Comparison of ENCODE assay signal across 17 cellular contexts in genomic region chr4:130478406-130478805, GRCh38.
DNase-seq lines count a peak whose midpoint lies in the region; ATAC-seq and TF ChIP-seq lines count a peak whose summit lies in the region.
"Had no signal": no experiment of that assay in that cellular context is flagged by ENCODE, and none has a peak within 500 bp of the region (broad histone marks: within the 10 kb centered on the region; RNA-seq: fewer than 3 reads in every experiment).

No MANE protein-coding gene starts in this region.

- no peaks in the 10 kb centered on the region for H3K27me3 ChIP-seq in breast epithelium
- H3K27me3 ChIP-seq in brain microvascular endothelial cell (replicated peaks), result no peaks in the 10 kb centered on the region
- no peaks in the 10 kb centered on the region for H3K27me3 ChIP-seq in CD4-positive, alpha-beta memory T cell (ENCODE audit: insufficient read depth, low read length)
- no peaks in the 10 kb centered on the region for H3K27me3 ChIP-seq in heart left ventricle
- H3K27me3 ChIP-seq: neutrophil had no signal

- peak; percentile 75 for DNase-seq in MCF 10A (ENCODE audit: unreplicated experiment)
- DNase-seq in breast epithelium (ENCODE audit: low spot score in 2 of 2), result no peak
- DNase-seq in brain microvascular endothelial cell, result peak; percentile 91
- peak; percentile 12 for DNase-seq in iPS-NIHi7 (ENCODE audit: extremely low spot score)
- no peak for DNase-seq in CD4-positive, alpha-beta memory T cell
- DNase-seq in substantia nigra (lab: John Stamatoyannopoulos, UW), result no peak
- no peak for DNase-seq in heart left ventricle
- DNase-seq in stimulated activated CD4-positive, alpha-beta T cell treated with anti-CD3 and anti-CD28 coated beads, Interleukin-12 subunit alpha, Interleukin-12 subunit beta, amount 100 ng/mL, for 4 hours, result no peak
- DNase-seq: activated naive CD8-positive, alpha-beta T cell treated with anti-CD3 and anti-CD28 coated beads, Interleukin-2, amount 10 ng/mL, durations not matched to agents 7 days and 5 days; DMS 273 treated with DMSO at 0.1 percent for 48 hours; lower lobe of right lung; NCI-H2081 treated with DMSO at 0.1 percent for 48 hours had no signal

- in situ Hi-C loops in brain microvascular endothelial cell (cut with HindIII; ENCODE audit: low pct_ligation_motif_present, low sequenced_read_pairs), result no loop called here

- no peak for ATAC-seq in heart left ventricle
- ATAC-seq: GM12878 had no signal

- H3K36me3 ChIP-seq in breast epithelium, result no peaks in the 10 kb centered on the region
- no peaks in the 10 kb centered on the region for H3K36me3 ChIP-seq in brain microvascular endothelial cell (replicated peaks)
- no peaks in the 10 kb centered on the region for H3K36me3 ChIP-seq in CD4-positive, alpha-beta memory T cell (ENCODE audit: insufficient read depth, low read length)
- H3K36me3 ChIP-seq in heart left ventricle, result no peaks in the 10 kb centered on the region
- H3K36me3 ChIP-seq: lower lobe of right lung, neutrophil, thoracic aorta had no signal

- H3K4me3 ChIP-seq in breast epithelium, result no peak overlapping the region
- no peak overlapping the region for H3K4me3 ChIP-seq in brain microvascular endothelial cell (ENCODE audit: low read depth, low read length)
- H3K4me3 ChIP-seq in CD4-positive, alpha-beta memory T cell (ENCODE audit: low read length in 2 of 2), result no peak overlapping the region
- H3K4me3 ChIP-seq in heart left ventricle, result no peak overlapping the region
- H3K4me3 ChIP-seq: GM12878, lower lobe of right lung, SK-N-MC, thoracic aorta had no signal

- H3K27ac Mint-ChIP-seq in MCF 10A (ENCODE audit: low read depth, unreplicated experiment), result peak overlapping the region; percentile 79
- no peak overlapping the region for H3K27ac Mint-ChIP-seq in CD4-positive, alpha-beta memory T cell
- H3K27ac Mint-ChIP-seq: activated naive CD8-positive, alpha-beta T cell treated with anti-CD3 and anti-CD28 coated beads, Interleukin-2, amount 10 ng/mL, durations not matched to agents 7 days and 5 days; dendritic cell treated with granulocyte-macrophage colony-stimulating factor and Interleukin-4, amounts not matched to agents 40 ng/mL and 50 ng/mL, for 4 days had no signal

- no peaks in the 10 kb centered on the region for H3K36me3 Mint-ChIP-seq in MCF 10A (ENCODE audit: insufficient read depth, unreplicated experiment)
- no peaks in the 10 kb centered on the region for H3K36me3 Mint-ChIP-seq in CD4-positive, alpha-beta memory T cell
- H3K36me3 Mint-ChIP-seq: activated naive CD8-positive, alpha-beta T cell treated with anti-CD3 and anti-CD28 coated beads, Interleukin-2, amount 10 ng/mL, durations not matched to agents 7 days and 5 days had no signal

- intact Hi-C loops in MCF 10A (cut with micrococcal nuclease), result no loop called here
- intact Hi-C loops in breast epithelium (cut with DNase I; ENCODE audit: low total_unique reads), result no loop called here
- intact Hi-C loops in CD4-positive, alpha-beta memory T cell (cut with micrococcal nuclease), result no loop called here
- intact Hi-C loops in heart left ventricle (cut with DNase I), result no loop called here

- H3K27me3 Mint-ChIP-seq in MCF 10A (ENCODE audit: insufficient read depth, unreplicated experiment), result no peaks in the 10 kb centered on the region
- no peaks in the 10 kb centered on the region for H3K27me3 Mint-ChIP-seq in CD4-positive, alpha-beta memory T cell
- H3K27me3 Mint-ChIP-seq: activated naive CD8-positive, alpha-beta T cell treated with anti-CD3 and anti-CD28 coated beads, Interleukin-2, amount 10 ng/mL, durations not matched to agents 7 days and 5 days; dendritic cell treated with granulocyte-macrophage colony-stimulating factor and Interleukin-4, amounts not matched to agents 40 ng/mL and 50 ng/mL, for 4 days had no signal

- no peak for TF ChIP-seq CTCF in MCF 10A (IDR thresholded peaks at IDR 0.05; ENCODE audit: unreplicated experiment)
- TF ChIP-seq CTCF in breast epithelium (IDR thresholded peaks at IDR 0.05), result no peak
- no peak for TF ChIP-seq CTCF in brain microvascular endothelial cell (IDR thresholded peaks at IDR 0.05; ENCODE audit: low read depth, low read length, missing control alignments)
- TF ChIP-seq CTCF in heart left ventricle (IDR thresholded peaks at IDR 0.05), result no peak

- H3K4me3 Mint-ChIP-seq in MCF 10A (ENCODE audit: unreplicated experiment), result no peak overlapping the region
- no peak overlapping the region for H3K4me3 Mint-ChIP-seq in CD4-positive, alpha-beta memory T cell
- H3K4me3 Mint-ChIP-seq: activated naive CD8-positive, alpha-beta T cell treated with anti-CD3 and anti-CD28 coated beads, Interleukin-2, amount 10 ng/mL, durations not matched to agents 7 days and 5 days; dendritic cell treated with granulocyte-macrophage colony-stimulating factor and Interleukin-4, amounts not matched to agents 40 ng/mL and 50 ng/mL, for 4 days had no signal

- peaks cover 17% of the 10 kb centered on the region for H3K4me1 Mint-ChIP-seq in MCF 10A (ENCODE audit: insufficient read depth, unreplicated experiment)
- no peaks in the 10 kb centered on the region for H3K4me1 Mint-ChIP-seq in CD4-positive, alpha-beta memory T cell
- H3K4me1 Mint-ChIP-seq: activated naive CD8-positive, alpha-beta T cell treated with anti-CD3 and anti-CD28 coated beads, Interleukin-2, amount 10 ng/mL, durations not matched to agents 7 days and 5 days had no signal

- CTCF ChIA-PET in MCF 10A (lab: Yijun Ruan, JAX), result interaction anchor here (0.6 to 1.2 kb wide), 3 partner anchors 42 to 84 kb away, joined by 3 to 4 read pairs (median 3); no protein-coding TSS in a partner anchor
- CTCF ChIA-PET in CD4-positive, alpha-beta memory T cell (lab: Charles Lee; ENCODE audit: partially characterized antibody), result no interaction called here

- H3K9me3 ChIP-seq in breast epithelium, result no peaks in the 10 kb centered on the region
- H3K9me3 ChIP-seq in CD4-positive, alpha-beta memory T cell (ENCODE audit: control insufficient read depth in 1 of 2, low read length in 2 of 2), result no peaks in the 10 kb centered on the region
- H3K9me3 ChIP-seq in heart left ventricle, result no peaks in the 10 kb centered on the region
- H3K9me3 ChIP-seq: lower lobe of right lung, neutrophil, thoracic aorta had no signal

- H3K9me3 Mint-ChIP-seq in MCF 10A (ENCODE audit: unreplicated experiment), result no peaks in the 10 kb centered on the region
- H3K9me3 Mint-ChIP-seq in CD4-positive, alpha-beta memory T cell, result peaks cover 0 to 17% (median 4%) of the 10 kb centered on the region in 8 donors
- H3K9me3 Mint-ChIP-seq: dendritic cell treated with granulocyte-macrophage colony-stimulating factor and Interleukin-4, amounts not matched to agents 40 ng/mL and 50 ng/mL, for 4 days had no signal

- no peak overlapping the region for H3K27ac ChIP-seq in breast epithelium
- H3K27ac ChIP-seq in brain microvascular endothelial cell, result peak overlapping the region; percentile 77
- H3K27ac ChIP-seq in CD4-positive, alpha-beta memory T cell (ENCODE audit: low read depth, low read length), result no peak overlapping the region
- no peak overlapping the region for H3K27ac ChIP-seq in substantia nigra (ENCODE audit: low read depth, low read length, poor library complexity, severe bottlenecking)
- no peak overlapping the region for H3K27ac ChIP-seq in heart left ventricle
- H3K27ac ChIP-seq: lower lobe of right lung, neutrophil, SK-N-MC, thoracic aorta had no signal

- H3K4me1 ChIP-seq in breast epithelium (no peaks in the 10 kb centered on the region), heart left ventricle (no peaks in the 10 kb centered on the region)
- no peaks in the 10 kb centered on the region for H3K4me1 ChIP-seq in CD4-positive, alpha-beta memory T cell (ENCODE audit: insufficient read depth, low read length)
- H3K4me1 ChIP-seq: lower lobe of right lung had no signal

- POLR2A ChIA-PET in MCF 10A (lab: Yijun Ruan, JAX), result no interaction called here
- POLR2A ChIA-PET in CD4-positive, alpha-beta memory T cell (lab: Charles Lee; ENCODE audit: partially characterized antibody), result no interaction called here

- no peak for TF ChIP-seq POLR2A in breast epithelium (IDR thresholded peaks at IDR 0.05)
- no peak for TF ChIP-seq POLR2A in heart left ventricle (IDR thresholded peaks at IDR 0.05)

- no TSS peak for BruUV-seq in MCF 10A (replicated peaks; lab: Mats Ljungman, UMichigan)

- 59 to 68% (median 63%) methylated on average over 3 of the region's 3 CpGs for WGBS in heart left ventricle, 4 donors

Comparison
In these comparisons a context has a peak if more than half of its experiments do, and no peak if none do; other contexts are left out.
1. DNase-seq: peak in MCF 10A (single experiment), brain microvascular endothelial cell (single experiment) and iPS-NIHi7 (single experiment); none in breast epithelium (0 of 2), CD4-positive, alpha-beta memory T cell (0 of 5), substantia nigra (0 of 49), heart left ventricle (0 of 5) and stimulated activated CD4-positive, alpha-beta T cell treated with anti-CD3 and anti-CD28 coated beads, Interleukin-12 subunit alpha, Interleukin-12 subunit beta, amount 100 ng/mL, for 4 hours (single experiment).